In genomic region chr15:68783226-68784054, GRCh38 we compare ENCODE assay signal across 8 cellular contexts. TPM values are rescaled to one million over a fixed set of nuclear protein-coding genes. Genes with fewer than 3 reads are reported as not detected.
DNase-seq lines count a peak whose midpoint lies in the region; ATAC-seq and TF ChIP-seq lines count a peak whose summit lies in the region.

No MANE protein-coding gene starts in this region.

- H2AFZ ChIP-seq in OCI-LY7 (ENCODE audit: low read length), result no peak overlapping the region

- no peaks in the 10 kb centered on the region for H3K27me3 Mint-ChIP-seq in activated T-helper 2 cell treated with anti-CD3 and anti-CD28 coated beads, Interferon-gamma antibody, Interleukin-2, Interleukin-4, amounts not matched to agents 10 μg/mL and 5 μg/mL and 100 μg/mL, durations not matched to agents 14 hours and 24 hours and 36 hours (ENCODE audit: low read depth)

- BruUV-seq in OCI-LY7 (replicated peaks; lab: Mats Ljungman, UMichigan), result no TSS peak

- peaks cover 40% of the 10 kb centered on the region for H3K4me1 Mint-ChIP-seq in activated T-helper 2 cell treated with anti-CD3 and anti-CD28 coated beads, Interferon-gamma antibody, Interleukin-2, Interleukin-4, amounts not matched to agents 10 μg/mL and 5 μg/mL and 100 μg/mL, durations not matched to agents 14 hours and 24 hours and 36 hours (ENCODE audit: low read depth)

- ATAC-seq in Right ventricle myocardium inferior, result no peak

- peaks cover 21% of the 10 kb centered on the region for H3K79me2 ChIP-seq in OCI-LY7 (ENCODE audit: insufficient read depth, low read depth, low read length)

- H3K9me2 ChIP-seq in OCI-LY7 (ENCODE audit: insufficient read depth, low read length), result no peaks in the 10 kb centered on the region

- peak; percentile 80 for TF ChIP-seq CTCF in OCI-LY7 (conservative IDR thresholded peaks at IDR 0.05; ENCODE audit: low read length)

- intact Hi-C loops in OCI-LY7 (cut with micrococcal nuclease; ENCODE audit: unreplicated experiment) (loop anchor here (1.0 to 5.0 kb wide), 2 partner anchors 34 to 92 kb away; no protein-coding TSS in a partner anchor), Right ventricle myocardium inferior (cut with DNase I) (loop anchor here (5.0 kb wide), 1 partner anchor 34 kb away; no protein-coding TSS in a partner anchor)
- intact Hi-C loops in activated T-helper 2 cell treated with anti-CD3 and anti-CD28 coated beads, Interferon-gamma antibody, Interleukin-2, Interleukin-4, amounts not matched to agents 10 μg/mL and 5 μg/mL and 100 μg/mL, durations not matched to agents 14 hours and 24 hours and 36 hours (cut with micrococcal nuclease), result loop anchor here (2.0 to 5.0 kb wide), 3 partner anchors 35 to 94 kb away; no protein-coding TSS in a partner anchor

- peaks cover 14% of the 10 kb centered on the region for H4K20me1 ChIP-seq in OCI-LY7 (ENCODE audit: insufficient read depth, low read length)

- POLR2A ChIA-PET in OCI-LY7 (lab: Charles Lee), result interaction anchor here (1.1 to 1.5 kb wide), 2 partner anchors 11 to 13 kb away, joined by 4 to 8 read pairs; no protein-coding TSS in a partner anchor

- H3K4me1 ChIP-seq in OCI-LY7 (ENCODE audit: insufficient read depth, low read length, poor library complexity, severe bottlenecking), result no peaks in the 10 kb centered on the region

- no peak overlapping the region for H3K27ac ChIP-seq in OCI-LY7 (ENCODE audit: low read depth, low read length, poor library complexity, severe bottlenecking)

- H3K36me3 ChIP-seq in OCI-LY7 (ENCODE audit: insufficient read depth, low read length), result peaks cover 100% of the 10 kb centered on the region

- no peaks in the 10 kb centered on the region for H3K9me3 Mint-ChIP-seq in activated T-helper 2 cell treated with anti-CD3 and anti-CD28 coated beads, Interferon-gamma antibody, Interleukin-2, Interleukin-4, amounts not matched to agents 10 μg/mL and 5 μg/mL and 100 μg/mL, durations not matched to agents 14 hours and 24 hours and 36 hours

- H3K4me3 ChIP-seq in OCI-LY7 (ENCODE audit: low read depth, low read length, poor library complexity, severe bottlenecking), result no peak overlapping the region

- peak overlapping the region; percentile 49 for H3K27ac Mint-ChIP-seq in activated T-helper 2 cell treated with anti-CD3 and anti-CD28 coated beads, Interferon-gamma antibody, Interleukin-2, Interleukin-4, amounts not matched to agents 10 μg/mL and 5 μg/mL and 100 μg/mL, durations not matched to agents 14 hours and 24 hours and 36 hours

- DNase-seq in GDM1 (lab: John Stamatoyannopoulos, UW) (peak; percentile 9), OCI-LY7 (ENCODE audit: low spot score) (peak; percentile 66), Right ventricle myocardium inferior (ENCODE audit: missing footprints) (peak; percentile 76), T1000 (lab: John Stamatoyannopoulos, UW) (no peak), NCI-H526 treated with DMSO at 0.1 percent for 48 hours (lab: John Stamatoyannopoulos, UW) (no peak), inferior parietal cortex (ENCODE audit: extremely low spot score) (no peak)
- peak; percentile 30 for DNase-seq in activated T-helper 2 cell treated with anti-CD3 and anti-CD28 coated beads, Interferon-gamma antibody, Interleukin-2, Interleukin-4, amounts not matched to agents 10 μg/mL and 5 μg/mL and 100 μg/mL, durations not matched to agents 14 hours and 24 hours and 36 hours (ENCODE audit: low spot score)
- DNase-seq in stimulated activated CD4-positive, alpha-beta T cell treated with anti-CD3 and anti-CD28 coated beads, Interleukin-15, amount 100 ng/mL, for 24 hours, result peak; percentile 63

- H3K4me3 Mint-ChIP-seq in activated T-helper 2 cell treated with anti-CD3 and anti-CD28 coated beads, Interferon-gamma antibody, Interleukin-2, Interleukin-4, amounts not matched to agents 10 μg/mL and 5 μg/mL and 100 μg/mL, durations not matched to agents 14 hours and 24 hours and 36 hours (ENCODE audit: low read depth), result no peak overlapping the region

- no peak overlapping the region for H3K4me2 ChIP-seq in OCI-LY7 (ENCODE audit: low read length)

- CTCF ChIA-PET in OCI-LY7 (lab: Charles Lee; ENCODE audit: unreplicated experiment), result interaction anchor here (1.3 kb wide), 1 partner anchor 93 kb away, joined by 7 read pairs; no protein-coding TSS in a partner anchor

- H3K36me3 Mint-ChIP-seq in activated T-helper 2 cell treated with anti-CD3 and anti-CD28 coated beads, Interferon-gamma antibody, Interleukin-2, Interleukin-4, amounts not matched to agents 10 μg/mL and 5 μg/mL and 100 μg/mL, durations not matched to agents 14 hours and 24 hours and 36 hours (ENCODE audit: low read depth), result peaks cover 82% of the 10 kb centered on the region

- H3K9me3 ChIP-seq in OCI-LY7 (ENCODE audit: low read length), result no peaks in the 10 kb centered on the region

RNA-seq across cellular contexts. Expression of gene ANP32A, which starts 37.3 kb away (rescaled TPM):
- total RNA-seq in OCI-LY7 (2014; rRNA removed; shearing (Covaris generic)), result 232 and 282 TPM in 2 replicates
- total RNA-seq in OCI-LY7 (2022), result 563 and 580 TPM in 2 replicates
- 259 and 265 TPM in 2 replicates for total RNA-seq in activated T-helper 2 cell treated with anti-CD3 and anti-CD28 coated beads, Interferon-gamma antibody, Interleukin-2, Interleukin-4, amounts not matched to agents 10 μg/mL and 5 μg/mL and 100 μg/mL, durations not matched to agents 14 hours and 24 hours and 36 hours
- 134 TPM for total RNA-seq in Right ventricle myocardium inferior

Comparison
In these comparisons a context has a peak if more than half of its experiments do, and no peak if none do; other contexts are left out.
1. DNase-seq: peak in GDM1 (single experiment), OCI-LY7 (single experiment), activated T-helper 2 cell treated with anti-CD3 and anti-CD28 coated beads, Interferon-gamma antibody, Interleukin-2, Interleukin-4, amounts not matched to agents 10 μg/mL and 5 μg/mL and 100 μg/mL, durations not matched to agents 14 hours and 24 hours and 36 hours (single experiment), Right ventricle myocardium inferior (single experiment) and stimulated activated CD4-positive, alpha-beta T cell treated with anti-CD3 and anti-CD28 coated beads, Interleukin-15, amount 100 ng/mL, for 24 hours (single experiment); none in T1000 (single experiment), NCI-H526 treated with DMSO at 0.1 percent for 48 hours (single experiment) and inferior parietal cortex (single experiment).